Comparison of ENCODE assay signal across 1 cellular context in genomic region chr5:135966165-135966564, GRCh38.
TF ChIP-seq lines count a peak whose summit lies in the region.

No MANE protein-coding gene starts in this region.

TF ChIP-seq in SK-N-SH, 30 proteins besides CTCF, POLR2A, EP300 and RAD21 (continued from another document):
- TF ChIP-seq USF1 (IDR thresholded peaks at IDR 0.05; ENCODE audit: borderline replicate concordance, low read depth) = no peak
- no peak for TF ChIP-seq FOXJ3 (CRISPR knock-in tag; IDR thresholded peaks at IDR 0.05)
- TF ChIP-seq GABPA (IDR thresholded peaks at IDR 0.05; ENCODE audit: low read depth) = no peak
- TF ChIP-seq NFIC (IDR thresholded peaks at IDR 0.05; ENCODE audit: borderline replicate concordance) = no peak
